Comparison of ENCODE assay signal across 8 cellular contexts in genomic region chr7:119175916-119176627, GRCh38.
A peak's percentile ranks its signal among the peaks of the same experiment; 100 is the strongest.
DNase-seq lines count a peak whose midpoint lies in the region; ATAC-seq and TF ChIP-seq lines count a peak whose summit lies in the region.

No MANE protein-coding gene starts in this region.

- H3K9me3 Mint-ChIP-seq in brain = peaks cover 0 to 3% (median 0%) of the 10 kb centered on the region in 5 experiments
- no peaks in the 10 kb centered on the region for H3K9me3 Mint-ChIP-seq in activated T-helper 1 cell treated with anti-CD3 and anti-CD28 coated beads, Interleukin-12 subunit alpha, Interleukin-12 subunit beta, Interleukin-2, Interleukin-4 antibody, amounts not matched to agents 30 ng/mL and 10 ng/mL and 1 ng/mL, durations not matched to agents 14 hours and 24 hours and 36 hours

- peak; percentile 78 for DNase-seq in DMS53 treated with DMSO at 0.1 percent for 48 hours (lab: John Stamatoyannopoulos, UW; ENCODE audit: unreplicated experiment)
- peak in 47 of 76 experiments; percentile 0 to 70 (median 25) for DNase-seq in HUDEP-2 (lab: John Stamatoyannopoulos, UW; ENCODE audit: unreplicated experiment in 76 of 76)
- DNase-seq in NCI-H774 (lab: John Stamatoyannopoulos, UW) = peak; percentile 80
- peak; percentile 62 for DNase-seq in kidney tubule cell (ENCODE audit: low spot score)
- DNase-seq in uterus = no peak
- no peak for DNase-seq in activated T-helper 1 cell treated with anti-CD3 and anti-CD28 coated beads, Interleukin-12 subunit alpha, Interleukin-12 subunit beta, Interleukin-2, Interleukin-4 antibody, amounts not matched to agents 30 ng/mL and 10 ng/mL and 1 ng/mL, durations not matched to agents 14 hours and 24 hours and 36 hours (ENCODE audit: low spot score)

- no peak overlapping the region for H3K27ac ChIP-seq in uterus

- H3K4me3 ChIP-seq in uterus = no peak overlapping the region

- peak overlapping the region in 1 of 5 experiments; percentile 25 for H3K27ac Mint-ChIP-seq in brain
- H3K27ac Mint-ChIP-seq in activated T-helper 1 cell treated with anti-CD3 and anti-CD28 coated beads, Interleukin-12 subunit alpha, Interleukin-12 subunit beta, Interleukin-2, Interleukin-4 antibody, amounts not matched to agents 30 ng/mL and 10 ng/mL and 1 ng/mL, durations not matched to agents 14 hours and 24 hours and 36 hours = no peak overlapping the region

- peaks cover 20% of the 10 kb centered on the region for H3K4me1 Mint-ChIP-seq in brain
- no peaks in the 10 kb centered on the region for H3K4me1 Mint-ChIP-seq in activated T-helper 1 cell treated with anti-CD3 and anti-CD28 coated beads, Interleukin-12 subunit alpha, Interleukin-12 subunit beta, Interleukin-2, Interleukin-4 antibody, amounts not matched to agents 30 ng/mL and 10 ng/mL and 1 ng/mL, durations not matched to agents 14 hours and 24 hours and 36 hours (ENCODE audit: low read depth)

- no peaks in the 10 kb centered on the region for H3K36me3 ChIP-seq in uterus

- H3K36me3 Mint-ChIP-seq in brain = no peaks in the 10 kb centered on the region
- H3K36me3 Mint-ChIP-seq in activated T-helper 1 cell treated with anti-CD3 and anti-CD28 coated beads, Interleukin-12 subunit alpha, Interleukin-12 subunit beta, Interleukin-2, Interleukin-4 antibody, amounts not matched to agents 30 ng/mL and 10 ng/mL and 1 ng/mL, durations not matched to agents 14 hours and 24 hours and 36 hours (ENCODE audit: low read depth) = no peaks in the 10 kb centered on the region

- no peaks in the 10 kb centered on the region for H3K27me3 Mint-ChIP-seq in brain
- H3K27me3 Mint-ChIP-seq in activated T-helper 1 cell treated with anti-CD3 and anti-CD28 coated beads, Interleukin-12 subunit alpha, Interleukin-12 subunit beta, Interleukin-2, Interleukin-4 antibody, amounts not matched to agents 30 ng/mL and 10 ng/mL and 1 ng/mL, durations not matched to agents 14 hours and 24 hours and 36 hours (ENCODE audit: insufficient read depth) = no peaks in the 10 kb centered on the region

- H3K9me3 ChIP-seq in uterus = no peaks in the 10 kb centered on the region

- no peaks in the 10 kb centered on the region for H3K4me1 ChIP-seq in uterus

- no peak overlapping the region for H3K4me3 Mint-ChIP-seq in brain
- H3K4me3 Mint-ChIP-seq in activated T-helper 1 cell treated with anti-CD3 and anti-CD28 coated beads, Interleukin-12 subunit alpha, Interleukin-12 subunit beta, Interleukin-2, Interleukin-4 antibody, amounts not matched to agents 30 ng/mL and 10 ng/mL and 1 ng/mL, durations not matched to agents 14 hours and 24 hours and 36 hours = no peak overlapping the region

- peak; percentile 70 for ATAC-seq in GM19463 (IDR thresholded peaks at IDR 0.05; ENCODE audit: unreplicated experiment)

- intact Hi-C loops in uterus (cut with DNase I; ENCODE audit: low total_unique reads) = no loop called here
- intact Hi-C loops in activated T-helper 1 cell treated with anti-CD3 and anti-CD28 coated beads, Interleukin-12 subunit alpha, Interleukin-12 subunit beta, Interleukin-2, Interleukin-4 antibody, amounts not matched to agents 30 ng/mL and 10 ng/mL and 1 ng/mL, durations not matched to agents 14 hours and 24 hours and 36 hours (cut with micrococcal nuclease) = no loop called here

- no peak for TF ChIP-seq POLR2A in uterus (IDR thresholded peaks at IDR 0.05)

- no peaks in the 10 kb centered on the region for H3K27me3 ChIP-seq in uterus

- TF ChIP-seq CTCF in brain (conservative IDR thresholded peaks at IDR 0.05) (peak; percentile 88 to 97), uterus (IDR thresholded peaks at IDR 0.05) (peak; percentile 10 to 34 (median 16))

Comparison
In these comparisons a context has a peak if more than half of its experiments do, and no peak if none do; other contexts are left out.
1. DNase-seq: peak in DMS53 treated with DMSO at 0.1 percent for 48 hours (single experiment), HUDEP-2 (47 of 76), NCI-H774 (single experiment) and kidney tubule cell (single experiment); none in uterus (0 of 2) and activated T-helper 1 cell treated with anti-CD3 and anti-CD28 coated beads, Interleukin-12 subunit alpha, Interleukin-12 subunit beta, Interleukin-2, Interleukin-4 antibody, amounts not matched to agents 30 ng/mL and 10 ng/mL and 1 ng/mL, durations not matched to agents 14 hours and 24 hours and 36 hours (single experiment).